Comparison of ENCODE assay signal across 30 cellular contexts in the genomic region with DNA sequence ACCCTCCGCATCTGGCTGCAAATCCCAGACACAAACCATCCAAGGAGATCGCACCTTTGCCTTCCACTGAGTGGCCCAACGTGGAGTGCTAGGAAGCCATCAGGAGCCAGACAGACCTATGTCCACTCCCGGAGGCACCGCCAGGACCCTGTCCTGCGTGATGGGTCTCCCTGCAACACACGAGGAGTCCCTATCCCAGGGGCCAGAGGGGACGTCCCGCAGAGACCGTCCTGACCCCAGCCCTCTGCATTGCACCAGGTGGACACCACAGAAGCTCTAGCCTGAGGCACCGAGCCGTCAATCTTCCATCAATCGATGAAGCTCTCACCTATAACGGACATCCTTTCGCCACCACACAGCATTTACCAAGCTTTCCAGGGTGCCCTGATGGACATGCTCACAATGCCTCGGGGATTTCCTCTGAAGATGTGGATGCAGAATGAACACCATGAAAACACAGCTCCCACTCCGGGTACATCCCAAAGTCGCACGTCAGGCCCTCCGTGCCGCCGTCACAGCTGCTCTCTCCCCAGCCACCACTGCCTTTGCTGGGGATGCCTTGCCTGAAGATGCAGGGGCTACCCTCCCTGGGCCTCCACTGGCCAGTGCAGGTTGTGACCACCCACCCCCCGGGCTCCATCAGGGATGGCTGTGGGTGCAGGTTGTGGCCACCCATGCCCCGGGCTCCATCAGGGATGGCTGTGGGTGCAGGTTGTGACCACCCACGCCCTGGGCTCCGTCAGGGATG.
"Had no signal": no experiment of that assay in that cellular context is flagged by ENCODE, and none has a peak within 500 bp of the region (broad histone marks: within the 10 kb centered on the region; RNA-seq: fewer than 3 reads in every experiment).

No MANE protein-coding gene starts in this region.

- H3K36me3 ChIP-seq: left ventricle myocardium inferior, neural progenitor cell, neutrophil, ovary, prostate gland, sigmoid colon, spleen, suprapubic skin, thoracic aorta, tibial artery, upper lobe of right lung had no signal

- H3K4me3 Mint-ChIP-seq: immature natural killer cell; mesothelial cell of epicardium; naive B cell; natural killer cell; nephron progenitor cell; neural progenitor cell; stimulated activated effector memory CD8-positive, alpha-beta T cell treated with anti-CD3 and anti-CD28 coated beads, Interleukin-12 subunit alpha, Interleukin-12 subunit beta, amount 100 ng/mL, for 72 hours; stimulated activated naive CD8-positive, alpha-beta T cell treated with anti-CD3 and anti-CD28 coated beads, Interleukin-15, Interleukin-2, amounts not matched to agents 100 ng/mL and 50 ng/mL, for 24 hours had no signal

- H3K27ac Mint-ChIP-seq: immature natural killer cell; mesothelial cell of epicardium; naive B cell; natural killer cell; nephron progenitor cell; neural progenitor cell; stimulated activated effector memory CD8-positive, alpha-beta T cell treated with anti-CD3 and anti-CD28 coated beads, Interleukin-12 subunit alpha, Interleukin-12 subunit beta, amount 100 ng/mL, for 72 hours; stimulated activated naive CD8-positive, alpha-beta T cell treated with anti-CD3 and anti-CD28 coated beads, Interleukin-15, Interleukin-2, amounts not matched to agents 100 ng/mL and 50 ng/mL, for 24 hours had no signal

- H3K4me1 Mint-ChIP-seq: immature natural killer cell; natural killer cell; stimulated activated effector memory CD8-positive, alpha-beta T cell treated with anti-CD3 and anti-CD28 coated beads, Interleukin-12 subunit alpha, Interleukin-12 subunit beta, amount 100 ng/mL, for 72 hours had no signal

- H3K4me1 ChIP-seq: left ventricle myocardium inferior, neural progenitor cell, prostate gland, sigmoid colon, suprapubic skin, tibial artery, upper lobe of right lung had no signal

- H3K9me3 ChIP-seq: left ventricle myocardium inferior, neutrophil, ovary, prostate gland, sigmoid colon, spleen, suprapubic skin, thoracic aorta, tibial artery, upper lobe of right lung had no signal

- H3K27me3 Mint-ChIP-seq: stimulated activated naive CD8-positive, alpha-beta T cell treated with anti-CD3 and anti-CD28 coated beads, Interleukin-15, Interleukin-2, amounts not matched to agents 100 ng/mL and 50 ng/mL, for 24 hours had no signal

- H3K4me3 ChIP-seq: left ventricle myocardium inferior, lung, neural progenitor cell, ovary, prostate gland, sigmoid colon, spleen, suprapubic skin, thoracic aorta, tibial artery, upper lobe of right lung had no signal

- H3K36me3 Mint-ChIP-seq: immature natural killer cell; mesothelial cell of epicardium; natural killer cell; neural progenitor cell; stimulated activated effector memory CD8-positive, alpha-beta T cell treated with anti-CD3 and anti-CD28 coated beads, Interleukin-12 subunit alpha, Interleukin-12 subunit beta, amount 100 ng/mL, for 72 hours had no signal

- H3K27ac ChIP-seq: left ventricle myocardium inferior, neural progenitor cell, neutrophil, ovary, prostate gland, sigmoid colon, spleen, suprapubic skin, thoracic aorta, tibial artery, upper lobe of right lung had no signal

- DNase-seq: hypothalamus; immature natural killer cell; left ventricle myocardium inferior; mesendoderm; naive B cell; natural killer cell; nephron progenitor cell; occipital lobe; ovary; retina; right cardiac atrium; sigmoid colon; small intestine; spleen; stimulated activated CD4-positive, alpha-beta T cell treated with anti-CD3 and anti-CD28 coated beads, Interleukin-4, amount 100 ng/mL, for 24 hours; stimulated activated naive CD4-positive, alpha-beta T cell; tibial artery; trophoblast cell; upper lobe of right lung had no signal

- H3K27me3 ChIP-seq: neural progenitor cell, ovary, sigmoid colon, spleen, upper lobe of right lung had no signal

- H3K9me3 Mint-ChIP-seq: immature natural killer cell; mesothelial cell of epicardium; natural killer cell; stimulated activated effector memory CD8-positive, alpha-beta T cell treated with anti-CD3 and anti-CD28 coated beads, Interleukin-12 subunit alpha, Interleukin-12 subunit beta, amount 100 ng/mL, for 72 hours; stimulated activated naive CD8-positive, alpha-beta T cell treated with anti-CD3 and anti-CD28 coated beads, Interleukin-15, Interleukin-2, amounts not matched to agents 100 ng/mL and 50 ng/mL, for 24 hours had no signal

- FAIRE-seq: islet of Langerhans, small intestine, urothelium cell line had no signal

- ATAC-seq: natural killer cell; right cardiac atrium; stimulated activated effector memory CD8-positive, alpha-beta T cell treated with anti-CD3 and anti-CD28 coated beads, Interleukin-12 subunit alpha, Interleukin-12 subunit beta, amount 100 ng/mL, for 72 hours; upper lobe of right lung had no signal

- H3K4me2 ChIP-seq: neural progenitor cell had no signal

- H3K9ac ChIP-seq: neural progenitor cell had no signal
